In genomic region chr7:85829817-85830432, GRCh38 we compare ENCODE assay signal across 9 cellular contexts.
DNase-seq lines count a peak whose midpoint lies in the region; ATAC-seq and TF ChIP-seq lines count a peak whose summit lies in the region.
"Had no signal": no experiment of that assay in that cellular context is flagged by ENCODE, and none has a peak within 500 bp of the region (broad histone marks: within the 10 kb centered on the region; RNA-seq: fewer than 3 reads in every experiment).

No MANE protein-coding gene starts in this region.

- DNase-seq in LoVo (ENCODE audit: low spot score), result peak; percentile 20
- peak; percentile 31 for DNase-seq in left kidney (ENCODE audit: low read depth, low spot score)
- DNase-seq in cerebellar cortex (ENCODE audit: low spot score), result no peak
- no peak for DNase-seq in C1 segment of cervical spinal cord (lab: John Stamatoyannopoulos, UW)

- ATAC-seq in HG03520 (IDR thresholded peaks at IDR 0.05; ENCODE audit: unreplicated experiment) (no peak), HG02970 (IDR thresholded peaks at IDR 0.05; ENCODE audit: low FRiP score, unreplicated experiment) (no peak)
- ATAC-seq: WTC11 had no signal

- H3K27ac ChIP-seq in C4-2B (no peak overlapping the region), VCaP (no peak overlapping the region)

- TF ChIP-seq CTCF in C4-2B (conservative IDR thresholded peaks at IDR 0.05) (peak; percentile 76), VCaP (conservative IDR thresholded peaks at IDR 0.05) (peak; percentile 80)

Comparison
In these comparisons a context has a peak if more than half of its experiments do, and no peak if none do; other contexts are left out.
1. DNase-seq: peak in LoVo (single experiment) and left kidney (single experiment); none in cerebellar cortex (single experiment) and C1 segment of cervical spinal cord (0 of 14).